In the genomic region with DNA sequence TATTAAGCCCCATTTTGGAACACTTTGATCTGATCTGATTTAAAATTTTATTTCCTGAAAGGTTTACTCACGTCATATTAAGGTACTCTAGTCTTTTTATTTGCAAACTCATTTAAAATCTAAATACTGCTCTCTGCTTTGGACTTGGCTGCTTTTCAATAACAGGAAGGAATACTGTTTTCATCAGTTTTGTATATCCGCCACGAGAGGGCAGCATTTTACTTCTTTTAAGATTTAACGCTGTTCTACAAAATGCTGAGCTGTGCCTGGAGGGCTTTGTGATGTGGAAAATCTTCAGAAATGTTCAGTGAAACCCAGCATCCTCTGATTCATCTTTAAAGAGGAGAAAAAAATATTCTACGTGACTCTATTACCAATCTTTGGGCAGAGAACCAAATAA, we compare ENCODE assay signal across 8 cellular contexts. TPM values are rescaled to one million over a fixed set of nuclear protein-coding genes. Genes with fewer than 3 reads are reported as not detected.
A peak's percentile ranks its signal among the peaks of the same experiment; 100 is the strongest.
DNase-seq lines count a peak whose midpoint lies in the region; ATAC-seq, FAIRE-seq and TF ChIP-seq lines count a peak whose summit lies in the region.

No MANE protein-coding gene starts in this region.

- H3K4me2 ChIP-seq in SU-DHL-6 (ENCODE audit: low read depth, low read length, poor library complexity, severe bottlenecking) = no peak overlapping the region

- H3K27ac Mint-ChIP-seq in memory B cell = peak overlapping the region; percentile 70

- DNase-seq in ACHN = peak; percentile 84
- DNase-seq in NCI-H1092 treated with DMSO at 0.1 percent for 48 hours (lab: John Stamatoyannopoulos, UW) = peak; percentile 74
- peak; percentile 42 to 53 for DNase-seq in memory B cell (ENCODE audit: low spot score in 2 of 2)
- peak in 1 of 2 donors; percentile 44 for DNase-seq in tibial nerve (ENCODE audit: low spot score in 2 of 2)

- H3K4me3 ChIP-seq in SU-DHL-6 (ENCODE audit: insufficient read depth, low read length, poor library complexity, severe bottlenecking) (no peak overlapping the region), tibial nerve (no peak overlapping the region)

- no peaks in the 10 kb centered on the region for H3K27me3 Mint-ChIP-seq in memory B cell

- WGBS in tibial nerve, 2 donors = 0% methylated on average over 5 of the region's 5 CpGs

- H3K79me2 ChIP-seq in SU-DHL-6 (ENCODE audit: insufficient read depth, low read length) = no peaks in the 10 kb centered on the region

- TF ChIP-seq CTCF in GM12872 (IDR thresholded peaks at IDR 0.05; ENCODE audit: insufficient read depth, low read depth, low read length) = peak; percentile 38; the same call in 2 of the 3 replicates
- peak; percentile 36 for TF ChIP-seq CTCF in SU-DHL-6 (IDR thresholded peaks at IDR 0.05; ENCODE audit: insufficient read depth, low read length, poor library complexity, severe bottlenecking)
- TF ChIP-seq CTCF in tibial nerve (IDR thresholded peaks at IDR 0.05) = peak; percentile 34 to 63 (median 52)

- H3K9me3 Mint-ChIP-seq in memory B cell = peaks cover 2% of the 10 kb centered on the region

- peaks cover 0 to 22% (median 0%) of the 10 kb centered on the region in 4 donors for H3K4me1 ChIP-seq in tibial nerve

- FAIRE-seq in colon (lab: Jason Lieb, UNC) = peak; percentile 21

- H3K27me3 ChIP-seq in SU-DHL-6 (ENCODE audit: low read length) = no peaks in the 10 kb centered on the region
- no peaks in the 10 kb centered on the region for H3K27me3 ChIP-seq in tibial nerve

- H4K20me1 ChIP-seq in SU-DHL-6 (ENCODE audit: low read depth, low read length) = no peaks in the 10 kb centered on the region

- H3K4me1 Mint-ChIP-seq in memory B cell = peaks cover 34% of the 10 kb centered on the region

- TF ChIP-seq EP300 in tibial nerve (IDR thresholded peaks at IDR 0.05) = no peak

- H3K9me3 ChIP-seq in SU-DHL-6 (ENCODE audit: insufficient read depth, low read length) = no peaks in the 10 kb centered on the region
- no peaks in the 10 kb centered on the region for H3K9me3 ChIP-seq in tibial nerve

- H3F3A ChIP-seq in SU-DHL-6 (ENCODE audit: insufficient read depth) = no peaks in the 10 kb centered on the region

- peaks cover 1% of the 10 kb centered on the region for H3K36me3 Mint-ChIP-seq in memory B cell

- H2AFZ ChIP-seq in SU-DHL-6 (ENCODE audit: low read depth, low read length, severe bottlenecking) = no peak overlapping the region

- no peaks in the 10 kb centered on the region for H3K9me2 ChIP-seq in SU-DHL-6 (replicated peaks; ENCODE audit: insufficient read depth, low read length)

- ATAC-seq in HG02642 (IDR thresholded peaks at IDR 0.05; ENCODE audit: poor library complexity, unreplicated experiment) (peak; percentile 59), memory B cell (ENCODE audit: low read depth) (peak; percentile 68)

- H3K27ac ChIP-seq in SU-DHL-6 (ENCODE audit: low read depth, low read length) = no peak overlapping the region
- no peak overlapping the region for H3K27ac ChIP-seq in tibial nerve

- no peak for TF ChIP-seq POLR2A in tibial nerve (IDR thresholded peaks at IDR 0.05)

- in situ Hi-C loops in ACHN (cut with HindIII; ENCODE audit: low pct_ligation_motif_present, low pct_unique_long_range_greater_than_20kb, low sequenced_read_pairs) = no loop called here

- H3K4me3 Mint-ChIP-seq in memory B cell = peak overlapping the region; percentile 8

- no peaks in the 10 kb centered on the region for H3K36me3 ChIP-seq in SU-DHL-6 (ENCODE audit: low read length)
- H3K36me3 ChIP-seq in tibial nerve = no peaks in the 10 kb centered on the region

- H3K9ac ChIP-seq in SU-DHL-6 (ENCODE audit: low read length) = no peak overlapping the region

RNA-seq across cellular contexts. Expression of gene SLC38A11, which starts 37.5 kb away (rescaled TPM):
- total RNA-seq in tibial nerve = 1 to 10 TPM in 3 of 4 donors, not detected in 1; 1.5 to 4.3 (median 4.2) TPM
